In the genomic region with DNA sequence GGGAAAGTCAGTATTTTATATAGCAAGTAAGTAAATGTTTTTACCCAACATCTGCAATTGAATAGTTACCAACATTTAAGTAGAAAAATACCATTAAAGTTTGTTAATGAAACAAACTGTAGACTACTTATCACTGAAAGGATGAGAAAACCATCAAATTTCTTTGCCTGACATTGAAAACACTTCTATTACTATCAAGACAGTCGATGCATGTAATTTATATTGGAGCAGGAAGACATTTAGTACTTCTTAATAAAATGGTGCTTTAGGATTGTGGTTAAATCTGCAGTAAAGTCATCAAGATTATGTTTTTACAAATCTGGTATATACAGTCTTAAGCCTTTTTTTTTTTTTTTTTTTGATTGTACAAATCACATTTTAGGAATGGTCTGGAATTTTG, we compare ENCODE assay signal across 9 cellular contexts. TPM values are rescaled to one million over a fixed set of nuclear protein-coding genes. Genes with fewer than 3 reads are reported as not detected.
A peak's percentile ranks its signal among the peaks of the same experiment; 100 is the strongest.
DNase-seq lines count a peak whose midpoint lies in the region; ATAC-seq and TF ChIP-seq lines count a peak whose summit lies in the region.
"Had no signal": no experiment of that assay in that cellular context is flagged by ENCODE, and none has a peak within 500 bp of the region (broad histone marks: within the 10 kb centered on the region; RNA-seq: fewer than 3 reads in every experiment).

No MANE protein-coding gene starts in this region.

- peaks cover 92% of the 10 kb centered on the region for H3K79me2 ChIP-seq in DOHH2 (ENCODE audit: control insufficient read depth, low read length)
- peaks cover 83% of the 10 kb centered on the region for H3K79me2 ChIP-seq in PC-3 (ENCODE audit: low read length)
- H3K79me2 ChIP-seq in parathyroid adenoma, result peaks cover 30% of the 10 kb centered on the region

- H3K9ac ChIP-seq in PC-3 (ENCODE audit: low read length) (peak overlapping the region; percentile 98; the same call in 1 of the 2 replicates), parathyroid adenoma (no peak overlapping the region)

- H3K4me2 ChIP-seq in DOHH2 (ENCODE audit: low read length) (peak overlapping the region; percentile 97), PC-3 (ENCODE audit: low read length) (peak overlapping the region; percentile 90), parathyroid adenoma (ENCODE audit: low read length) (peak overlapping the region; percentile 95)

- H2AFZ ChIP-seq in PC-3 (ENCODE audit: low read length), result no peak overlapping the region
- no peak overlapping the region for H2AFZ ChIP-seq in parathyroid adenoma

- H3K9me3 ChIP-seq in DOHH2 (ENCODE audit: control insufficient read depth, insufficient read depth, low read length), result no peaks in the 10 kb centered on the region
- no peaks in the 10 kb centered on the region for H3K9me3 ChIP-seq in PC-3 (ENCODE audit: low read length)
- H3K9me3 ChIP-seq in parathyroid adenoma (ENCODE audit: control insufficient read depth, low read length), result no peaks in the 10 kb centered on the region

- H3K36me3 Mint-ChIP-seq in endothelial cell (ENCODE audit: low read depth, unreplicated experiment), result peaks cover 55% of the 10 kb centered on the region

- H3K9me2 ChIP-seq in DOHH2 (replicated peaks; ENCODE audit: control insufficient read depth, low read length) (no peaks in the 10 kb centered on the region), PC-3 (replicated peaks; ENCODE audit: low read length) (no peaks in the 10 kb centered on the region)

- TF ChIP-seq CTCF in DOHH2 (IDR thresholded peaks at IDR 0.05; ENCODE audit: low read depth, low read length, poor library complexity, severe bottlenecking), result no peak
- no peak for TF ChIP-seq CTCF in PC-3 (conservative IDR thresholded peaks at IDR 0.05; ENCODE audit: low read depth, low read length)
- TF ChIP-seq CTCF in endothelial cell (IDR thresholded peaks at IDR 0.05; ENCODE audit: unreplicated experiment), result no peak
- TF ChIP-seq CTCF in parathyroid adenoma (IDR thresholded peaks at IDR 0.05), result no peak

- H3K9me3 Mint-ChIP-seq in endothelial cell (ENCODE audit: unreplicated experiment), result no peaks in the 10 kb centered on the region

- H3F3A ChIP-seq in DOHH2 (ENCODE audit: control insufficient read depth, insufficient read depth) (peaks cover 34% of the 10 kb centered on the region), PC-3 (ENCODE audit: low read length, unreplicated experiment) (no peaks in the 10 kb centered on the region)

- BruUV-seq in PC-3 (replicated peaks; lab: Mats Ljungman, UMichigan), result no TSS peak

- peaks cover 10% of the 10 kb centered on the region; the same call in 1 of the 2 replicates for H4K20me1 ChIP-seq in DOHH2 (ENCODE audit: control insufficient read depth, insufficient read depth, low read depth, low read length)
- H4K20me1 ChIP-seq in PC-3 (ENCODE audit: low read length), result peaks cover 35% of the 10 kb centered on the region

- DNase-seq in PC-3 (no peak), endothelial cell (ENCODE audit: low spot score) (no peak), NCI-H146 treated with DMSO at 0.1 percent for 48 hours (lab: John Stamatoyannopoulos, UW; ENCODE audit: unreplicated experiment) (no peak)
- DNase-seq: NCI-H1092 had no signal

- ATAC-seq in PC-3 (no peak), HG02870 (IDR thresholded peaks at IDR 0.05; ENCODE audit: unreplicated experiment) (no peak), HG03571 (IDR thresholded peaks at IDR 0.05; ENCODE audit: unreplicated experiment) (no peak), HG02973 (IDR thresholded peaks at IDR 0.05; ENCODE audit: unreplicated experiment) (no peak)

- H3K36me3 ChIP-seq in DOHH2 (ENCODE audit: control insufficient read depth, low read length), result peaks cover 82% of the 10 kb centered on the region
- H3K36me3 ChIP-seq in PC-3 (ENCODE audit: low read depth, low read length), result peaks cover 63% of the 10 kb centered on the region
- no peaks in the 10 kb centered on the region for H3K36me3 ChIP-seq in parathyroid adenoma (ENCODE audit: control insufficient read depth, insufficient read depth, low read length)

- intact Hi-C loops in PC-3 (cut with micrococcal nuclease), result no loop called here

- H3K27ac ChIP-seq in DOHH2 (ENCODE audit: low read depth, low read length), result no peak overlapping the region
- no peak overlapping the region for H3K27ac ChIP-seq in PC-3 (ENCODE audit: low read length)
- H3K27ac ChIP-seq in parathyroid adenoma, result peak overlapping the region; percentile 97

- H3K4me1 ChIP-seq in DOHH2 (ENCODE audit: control insufficient read depth, low read length), result peaks cover 47% of the 10 kb centered on the region
- peaks cover 28% of the 10 kb centered on the region for H3K4me1 ChIP-seq in PC-3 (ENCODE audit: insufficient read depth, low read length)
- peaks cover 12% of the 10 kb centered on the region for H3K4me1 ChIP-seq in parathyroid adenoma

- H3K4me3 ChIP-seq in DOHH2 (ENCODE audit: low read length), result peak overlapping the region; percentile 0; the same call in 1 of the 2 replicates
- H3K4me3 ChIP-seq in PC-3 (ENCODE audit: low read length), result peak overlapping the region; percentile 87
- H3K4me3 ChIP-seq in parathyroid adenoma (ENCODE audit: low read depth, low read length), result peak overlapping the region; percentile 93

- peaks cover 19% of the 10 kb centered on the region for H3K27me3 Mint-ChIP-seq in endothelial cell (ENCODE audit: unreplicated experiment)

- peaks cover 33% of the 10 kb centered on the region for H3K4me1 Mint-ChIP-seq in endothelial cell (ENCODE audit: unreplicated experiment)

- POLR2A ChIA-PET in PC-3 (lab: Charles Lee; ENCODE audit: unreplicated experiment), result interaction anchor here (0.5 kb wide), 1 partner anchor 77 kb away, joined by 4 read pairs; no protein-coding TSS in a partner anchor

- H3K27me3 ChIP-seq in DOHH2 (ENCODE audit: control insufficient read depth, low read length) (no peaks in the 10 kb centered on the region), PC-3 (ENCODE audit: low read length) (no peaks in the 10 kb centered on the region), parathyroid adenoma (ENCODE audit: control insufficient read depth, insufficient read depth, low read length) (no peaks in the 10 kb centered on the region)

- CTCF ChIA-PET in PC-3 (lab: Charles Lee), result no interaction called here

- H3K27ac Mint-ChIP-seq in endothelial cell (ENCODE audit: unreplicated experiment), result no peak overlapping the region

- H3K4me3 Mint-ChIP-seq in endothelial cell (ENCODE audit: unreplicated experiment), result peak overlapping the region; percentile 48

RNA-seq across cellular contexts. Expression of a gene that starts 13.9 kb away (rescaled TPM):
- total RNA-seq in PC-3 (2014; rRNA removed) (42.7 and 50.6 TPM in 2 replicates), endothelial cell (ENCODE audit: unreplicated experiment) (96.3 TPM)

Comparison
In these comparisons a context has a peak if more than half of its experiments do, and no peak if none do; other contexts are left out.
1. H3K4me3 ChIP-seq: peak in every context shown above with its lines; median percentile 93 in parathyroid adenoma; 87 in PC-3; 0 in DOHH2.